Comparison of ENCODE assay signal across 11 cellular contexts in the genomic region with DNA sequence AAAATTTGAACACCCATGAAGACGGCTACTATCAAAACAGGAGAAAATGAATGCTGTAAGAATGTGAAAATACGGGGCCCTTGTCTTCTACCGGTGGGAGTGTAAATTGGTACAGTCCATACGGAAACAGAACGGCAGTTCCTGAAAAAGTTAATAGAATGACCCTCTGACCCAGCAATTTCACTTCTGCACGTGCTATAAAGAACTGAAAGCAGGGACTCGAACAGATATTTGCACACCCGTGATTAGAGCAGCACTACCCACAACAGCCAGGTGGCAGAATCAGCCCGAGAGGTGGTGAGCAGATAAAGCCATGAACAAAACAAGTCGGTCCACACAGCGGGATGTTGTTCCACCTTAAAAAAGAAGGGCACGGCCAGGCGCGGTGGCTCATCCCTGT. TPM values are rescaled to one million over a fixed set of nuclear protein-coding genes. Genes with fewer than 3 reads are reported as not detected.
DNase-seq lines count a peak whose midpoint lies in the region; ATAC-seq and TF ChIP-seq lines count a peak whose summit lies in the region.
"Had no signal": no experiment of that assay in that cellular context is flagged by ENCODE, and none has a peak within 500 bp of the region (broad histone marks: within the 10 kb centered on the region; RNA-seq: fewer than 3 reads in every experiment).

No MANE protein-coding gene starts in this region.

- H3K9me3 ChIP-seq in breast epithelium: no peaks in the 10 kb centered on the region
- H3K9me3 ChIP-seq: thoracic aorta had no signal

- peaks cover 2 to 5% of the 10 kb centered on the region in 2 donors for H3K4me1 ChIP-seq in breast epithelium

- peaks cover 4% of the 10 kb centered on the region in 2 donors for H3K36me3 Mint-ChIP-seq in stimulated activated naive B cell treated with anti-CD40 and anti-IgM and Interleukin-4, amounts not matched to agents 10 μg/mL and 1 μg/mL and 100 μg/mL, for 72 hours
- H3K36me3 Mint-ChIP-seq: activated naive CD8-positive, alpha-beta T cell treated with anti-CD3 and anti-CD28 coated beads, Interleukin-2, amount 10 ng/mL, durations not matched to agents 7 days and 5 days had no signal

- peak overlapping the region; percentile 44 to 62 for H3K4me3 Mint-ChIP-seq in stimulated activated naive B cell treated with anti-CD40 and anti-IgM and Interleukin-4, amounts not matched to agents 10 μg/mL and 1 μg/mL and 100 μg/mL, for 72 hours
- H3K4me3 Mint-ChIP-seq in stimulated activated naive CD8-positive, alpha-beta T cell treated with anti-CD3 and anti-CD28 coated beads, Interleukin-15, amount 100 ng/mL, for 72 hours: no peak overlapping the region
- H3K4me3 Mint-ChIP-seq: activated naive CD8-positive, alpha-beta T cell treated with anti-CD3 and anti-CD28 coated beads, Interleukin-2, amount 10 ng/mL, durations not matched to agents 7 days and 5 days had no signal

- H3K27me3 Mint-ChIP-seq in stimulated activated naive B cell treated with anti-CD40 and anti-IgM and Interleukin-4, amounts not matched to agents 10 μg/mL and 1 μg/mL and 100 μg/mL, for 72 hours: peaks cover 16 to 18% of the 10 kb centered on the region in 2 donors
- H3K27me3 Mint-ChIP-seq in stimulated activated naive CD8-positive, alpha-beta T cell treated with anti-CD3 and anti-CD28 coated beads, Interleukin-15, amount 100 ng/mL, for 72 hours: no peaks in the 10 kb centered on the region
- H3K27me3 Mint-ChIP-seq: activated naive CD8-positive, alpha-beta T cell treated with anti-CD3 and anti-CD28 coated beads, Interleukin-2, amount 10 ng/mL, durations not matched to agents 7 days and 5 days had no signal

- H3K27me3 ChIP-seq in breast epithelium: no peaks in the 10 kb centered on the region

- intact Hi-C loops in breast epithelium (cut with DNase I; ENCODE audit: low total_unique reads): no loop called here

- peaks cover 0 to 3% of the 10 kb centered on the region in 2 donors for H3K9me3 Mint-ChIP-seq in stimulated activated naive B cell treated with anti-CD40 and anti-IgM and Interleukin-4, amounts not matched to agents 10 μg/mL and 1 μg/mL and 100 μg/mL, for 72 hours
- peaks cover 0 to 7% of the 10 kb centered on the region in 2 donors for H3K9me3 Mint-ChIP-seq in stimulated activated naive CD8-positive, alpha-beta T cell treated with anti-CD3 and anti-CD28 coated beads, Interleukin-15, amount 100 ng/mL, for 72 hours

- no peak for TF ChIP-seq POLR2A in breast epithelium (IDR thresholded peaks at IDR 0.05)

- no peaks in the 10 kb centered on the region for H3K36me3 ChIP-seq in breast epithelium
- H3K36me3 ChIP-seq: thoracic aorta had no signal

- DNase-seq in T47D (ENCODE audit: low read depth in 1 of 2, low spot score in 1 of 2): peak; percentile 67 to 77
- no peak for DNase-seq in breast epithelium (ENCODE audit: low spot score in 2 of 2)
- peak; percentile 95 for DNase-seq in RPMI8226
- DNase-seq in stimulated activated naive B cell treated with anti-CD40 and anti-IgM and Interleukin-4, amounts not matched to agents 10 μg/mL and 1 μg/mL and 100 μg/mL, for 72 hours: peak; percentile 62
- no peak for DNase-seq in stimulated activated naive CD8-positive, alpha-beta T cell treated with anti-CD3 and anti-CD28 coated beads, Interleukin-15, amount 100 ng/mL, for 72 hours
- no peak for DNase-seq in stimulated activated CD4-positive, alpha-beta T cell treated with anti-CD3 and anti-CD28 coated beads, Interleukin-1b, Interleukin-23, amount 100 ng/mL, for 48 hours
- no peak for DNase-seq in omental fat pad (ENCODE audit: low spot score)
- DNase-seq: activated naive CD8-positive, alpha-beta T cell treated with anti-CD3 and anti-CD28 coated beads, Interleukin-2, amount 10 ng/mL, durations not matched to agents 7 days and 5 days; SHP77 treated with DMSO at 0.1 percent for 48 hours had no signal

- H3K4me1 Mint-ChIP-seq in stimulated activated naive B cell treated with anti-CD40 and anti-IgM and Interleukin-4, amounts not matched to agents 10 μg/mL and 1 μg/mL and 100 μg/mL, for 72 hours: peaks cover 40 to 62% of the 10 kb centered on the region in 2 donors
- H3K4me1 Mint-ChIP-seq in stimulated activated naive CD8-positive, alpha-beta T cell treated with anti-CD3 and anti-CD28 coated beads, Interleukin-15, amount 100 ng/mL, for 72 hours: no peaks in the 10 kb centered on the region

- H3K27ac ChIP-seq in breast epithelium: no peak overlapping the region
- H3K27ac ChIP-seq: thoracic aorta had no signal

- peak; percentile 61 for ATAC-seq in HG02981 (IDR thresholded peaks at IDR 0.05; ENCODE audit: unreplicated experiment)
- peak; percentile 71 to 79 for ATAC-seq in stimulated activated naive B cell treated with anti-CD40 and anti-IgM and Interleukin-4, amounts not matched to agents 10 μg/mL and 1 μg/mL and 100 μg/mL, for 72 hours (replicated peaks)
- ATAC-seq in stimulated activated naive CD8-positive, alpha-beta T cell treated with anti-CD3 and anti-CD28 coated beads, Interleukin-15, amount 100 ng/mL, for 72 hours: no peak
- no peak for ATAC-seq in omental fat pad (ENCODE audit: low FRiP score)

- TF ChIP-seq CTCF in breast epithelium (IDR thresholded peaks at IDR 0.05): peak in 1 of 3 donors; percentile 11
- no peak for TF ChIP-seq CTCF in omental fat pad (IDR thresholded peaks at IDR 0.05)

- H3K4me3 ChIP-seq in breast epithelium: no peak overlapping the region
- H3K4me3 ChIP-seq: thoracic aorta had no signal

- in situ Hi-C loops in T47D (cut with HindIII; ENCODE audit: low pct_unique_long_range_greater_than_20kb, low sequenced_read_pairs): no loop called here

- H3K27ac Mint-ChIP-seq in stimulated activated naive B cell treated with anti-CD40 and anti-IgM and Interleukin-4, amounts not matched to agents 10 μg/mL and 1 μg/mL and 100 μg/mL, for 72 hours: peak overlapping the region; percentile 80
- H3K27ac Mint-ChIP-seq in stimulated activated naive CD8-positive, alpha-beta T cell treated with anti-CD3 and anti-CD28 coated beads, Interleukin-15, amount 100 ng/mL, for 72 hours: no peak overlapping the region
- H3K27ac Mint-ChIP-seq: activated naive CD8-positive, alpha-beta T cell treated with anti-CD3 and anti-CD28 coated beads, Interleukin-2, amount 10 ng/mL, durations not matched to agents 7 days and 5 days had no signal

RNA-seq across cellular contexts. Expression of a gene that starts 22.6 kb away (rescaled TPM):
- total RNA-seq in breast epithelium (10 to 100 TPM; 21.4 to 31.5 (median 25.0) TPM), omental fat pad (10 to 100 TPM; 17.2 to 39.0 (median 27.5) TPM)

Comparison
In these comparisons a context has a peak if more than half of its experiments do, and no peak if none do; other contexts are left out.
1. DNase-seq: peak in T47D (2 of 2), RPMI8226 (single experiment) and stimulated activated naive B cell treated with anti-CD40 and anti-IgM and Interleukin-4, amounts not matched to agents 10 μg/mL and 1 μg/mL and 100 μg/mL, for 72 hours (single experiment); none in breast epithelium (0 of 2), stimulated activated naive CD8-positive, alpha-beta T cell treated with anti-CD3 and anti-CD28 coated beads, Interleukin-15, amount 100 ng/mL, for 72 hours (0 of 2), stimulated activated CD4-positive, alpha-beta T cell treated with anti-CD3 and anti-CD28 coated beads, Interleukin-1b, Interleukin-23, amount 100 ng/mL, for 48 hours (single experiment) and omental fat pad (single experiment).
2. ATAC-seq: peak in HG02981 (single experiment) and stimulated activated naive B cell treated with anti-CD40 and anti-IgM and Interleukin-4, amounts not matched to agents 10 μg/mL and 1 μg/mL and 100 μg/mL, for 72 hours (2 of 2); none in stimulated activated naive CD8-positive, alpha-beta T cell treated with anti-CD3 and anti-CD28 coated beads, Interleukin-15, amount 100 ng/mL, for 72 hours (single experiment) and omental fat pad (single experiment).
3. H3K4me3 Mint-ChIP-seq: peak in stimulated activated naive B cell treated with anti-CD40 and anti-IgM and Interleukin-4, amounts not matched to agents 10 μg/mL and 1 μg/mL and 100 μg/mL, for 72 hours (2 of 2); none in stimulated activated naive CD8-positive, alpha-beta T cell treated with anti-CD3 and anti-CD28 coated beads, Interleukin-15, amount 100 ng/mL, for 72 hours (0 of 2).